Comparison of ENCODE assay signal across 14 cellular contexts in genomic region chr14:61584258-61584657, GRCh38.
DNase-seq lines count a peak whose midpoint lies in the region; ATAC-seq, FAIRE-seq and TF ChIP-seq lines count a peak whose summit lies in the region.
"Had no signal": no experiment of that assay in that cellular context is flagged by ENCODE, and none has a peak within 500 bp of the region (broad histone marks: within the 10 kb centered on the region; RNA-seq: fewer than 3 reads in every experiment).

No MANE protein-coding gene starts in this region.

- H3K4me1 Mint-ChIP-seq in natural killer cell treated with Interleukin-12 subunit alpha and Interleukin-12 subunit beta and Interleukin-15 and Interleukin-18, amount 100 ng/mL, for 72 hours (ENCODE audit: low read depth in 2 of 2) = peaks cover 30 to 57% of the 10 kb centered on the region in 2 donors
- H3K4me1 Mint-ChIP-seq in natural killer cell = peaks cover 0 to 1% of the 10 kb centered on the region in 2 donors

- FAIRE-seq in bronchial epithelial cell (lab: Jason Lieb, UNC) = no peak
- FAIRE-seq: endometrium, small intestine had no signal

- peak overlapping the region; percentile 75 to 93 for H3K27ac Mint-ChIP-seq in natural killer cell treated with Interleukin-12 subunit alpha and Interleukin-12 subunit beta and Interleukin-15 and Interleukin-18, amount 100 ng/mL, for 72 hours
- no peak overlapping the region for H3K27ac Mint-ChIP-seq in natural killer cell
- H3K27ac Mint-ChIP-seq: type B pancreatic cell had no signal

- no peak for DNase-seq in natural killer cell treated with Interleukin-12 subunit alpha and Interleukin-12 subunit beta and Interleukin-15 and Interleukin-18, amount 100 ng/mL, for 72 hours (ENCODE audit: low spot score)
- DNase-seq in natural killer cell = no peak
- peak; percentile 83 for DNase-seq in bronchial epithelial cell (ENCODE audit: low read depth)
- peak; percentile 88 for DNase-seq in iris pigment epithelial cell (ENCODE audit: low read depth)
- no peak for DNase-seq in kidney glomerular epithelial cell (lab: John Stamatoyannopoulos, UW)
- no peak for DNase-seq in DMS53 (lab: John Stamatoyannopoulos, UW)
- no peak for DNase-seq in medulla oblongata (ENCODE audit: extremely low spot score)
- DNase-seq: DMS79 treated with DMSO at 0.1 percent for 48 hours; naive thymus-derived CD8-positive, alpha-beta T cell; small intestine; WERI-Rb-1 had no signal

- no peaks in the 10 kb centered on the region for H3K9me3 Mint-ChIP-seq in natural killer cell treated with Interleukin-12 subunit alpha and Interleukin-12 subunit beta and Interleukin-15 and Interleukin-18, amount 100 ng/mL, for 72 hours
- no peaks in the 10 kb centered on the region for H3K9me3 Mint-ChIP-seq in natural killer cell
- H3K9me3 Mint-ChIP-seq: naive thymus-derived CD8-positive, alpha-beta T cell; type B pancreatic cell had no signal

- no peak for TF ChIP-seq CTCF in natural killer cell (IDR thresholded peaks at IDR 0.05)
- TF ChIP-seq CTCF in bronchial epithelial cell (IDR thresholded peaks at IDR 0.05; ENCODE audit: insufficient read depth, low read length, severe bottlenecking) = no peak

- H3K4me3 ChIP-seq in bronchial epithelial cell (ENCODE audit: low read depth, low read length) = no peak overlapping the region

- peak in 1 of 2 donors; percentile 69 for ATAC-seq in natural killer cell treated with Interleukin-12 subunit alpha and Interleukin-12 subunit beta and Interleukin-15 and Interleukin-18, amount 100 ng/mL, for 72 hours
- ATAC-seq in natural killer cell (no peak), GM21786 (IDR thresholded peaks at IDR 0.05; ENCODE audit: unreplicated experiment) (no peak)
- ATAC-seq: naive thymus-derived CD8-positive, alpha-beta T cell had no signal

- intact Hi-C loops in natural killer cell (cut with micrococcal nuclease) = no loop called here

- H3K36me3 ChIP-seq in bronchial epithelial cell (ENCODE audit: control insufficient read depth, insufficient read depth, low read length) = no peaks in the 10 kb centered on the region
- H3K36me3 ChIP-seq: WERI-Rb-1 had no signal

- H3K4me3 Mint-ChIP-seq in natural killer cell treated with Interleukin-12 subunit alpha and Interleukin-12 subunit beta and Interleukin-15 and Interleukin-18, amount 100 ng/mL, for 72 hours = peak overlapping the region; percentile 15
- H3K4me3 Mint-ChIP-seq in natural killer cell = no peak overlapping the region
- H3K4me3 Mint-ChIP-seq: naive thymus-derived CD8-positive, alpha-beta T cell; type B pancreatic cell had no signal

- no peaks in the 10 kb centered on the region for H3K27me3 Mint-ChIP-seq in natural killer cell treated with Interleukin-12 subunit alpha and Interleukin-12 subunit beta and Interleukin-15 and Interleukin-18, amount 100 ng/mL, for 72 hours
- peaks cover 0 to 6% of the 10 kb centered on the region in 2 donors for H3K27me3 Mint-ChIP-seq in natural killer cell (ENCODE audit: low read depth in 2 of 2)
- H3K27me3 Mint-ChIP-seq: type B pancreatic cell had no signal

- no peaks in the 10 kb centered on the region for H3K27me3 ChIP-seq in bronchial epithelial cell (ENCODE audit: control insufficient read depth, insufficient read depth, low read length)

- H3K36me3 Mint-ChIP-seq in natural killer cell treated with Interleukin-12 subunit alpha and Interleukin-12 subunit beta and Interleukin-15 and Interleukin-18, amount 100 ng/mL, for 72 hours = no peaks in the 10 kb centered on the region
- H3K36me3 Mint-ChIP-seq in natural killer cell = no peaks in the 10 kb centered on the region
- H3K36me3 Mint-ChIP-seq: type B pancreatic cell had no signal

Comparison
In these comparisons a context has a peak if more than half of its experiments do, and no peak if none do; other contexts are left out.
1. H3K27ac Mint-ChIP-seq: peak in natural killer cell treated with Interleukin-12 subunit alpha and Interleukin-12 subunit beta and Interleukin-15 and Interleukin-18, amount 100 ng/mL, for 72 hours (2 of 2); none in natural killer cell (0 of 2).
2. DNase-seq: peak in bronchial epithelial cell (single experiment) and iris pigment epithelial cell (single experiment); none in natural killer cell treated with Interleukin-12 subunit alpha and Interleukin-12 subunit beta and Interleukin-15 and Interleukin-18, amount 100 ng/mL, for 72 hours (single experiment), natural killer cell (single experiment), kidney glomerular epithelial cell (single experiment), DMS53 (single experiment) and medulla oblongata (single experiment).